In the genomic region with DNA sequence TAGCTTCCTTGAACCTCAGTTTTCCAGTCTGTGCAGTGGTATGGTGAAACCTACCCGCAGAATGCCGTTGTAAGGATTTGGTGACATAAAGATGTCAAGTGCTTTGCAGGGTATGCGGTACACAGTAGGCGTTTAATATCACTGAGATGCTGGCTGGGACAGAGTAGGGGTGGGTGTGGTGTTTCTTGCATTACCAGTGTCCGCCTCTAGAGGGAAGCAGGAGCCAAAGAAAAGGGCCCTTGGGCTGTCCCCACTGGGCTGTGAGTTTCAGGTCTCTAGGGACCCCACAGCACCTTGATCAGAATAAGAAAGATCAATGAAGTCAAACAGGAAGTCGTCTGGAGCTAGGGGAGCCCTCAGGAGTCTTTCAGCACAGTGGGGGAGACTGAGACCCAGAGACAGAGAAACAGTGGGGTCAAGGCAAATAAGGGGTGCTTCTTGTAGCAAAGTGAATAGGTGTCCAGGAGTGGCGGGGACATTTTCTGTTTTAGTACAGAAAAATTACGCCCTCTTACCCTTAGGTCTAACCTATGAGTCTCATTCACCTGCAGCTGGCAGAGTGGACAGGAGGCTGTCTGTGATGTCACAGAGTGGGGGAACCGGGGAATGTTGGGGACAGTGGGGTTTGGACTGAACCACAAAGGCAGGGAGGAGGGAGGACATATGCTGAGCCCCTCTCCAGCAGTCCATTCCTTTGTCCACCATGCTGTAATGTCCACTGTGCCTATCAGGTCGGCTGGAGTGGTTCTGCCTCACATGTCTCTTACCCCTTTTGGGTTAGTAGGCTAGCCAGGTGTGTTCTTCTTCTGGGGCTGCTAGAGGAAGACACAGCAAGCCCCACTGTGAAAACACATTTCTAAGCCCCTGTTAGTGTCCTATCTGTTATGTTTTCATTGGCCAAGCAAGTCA, we compare ENCODE assay signal across 8 cellular contexts. TPM values are rescaled to one million over a fixed set of nuclear protein-coding genes. Genes with fewer than 3 reads are reported as not detected.
DNase-seq lines count a peak whose midpoint lies in the region; ATAC-seq and TF ChIP-seq lines count a peak whose summit lies in the region.

No MANE protein-coding gene starts in this region.

- POLR2A ChIA-PET in PC-9 (lab: Charles Lee; ENCODE audit: unreplicated experiment) = no interaction called here

- no peak overlapping the region for H3K27ac ChIP-seq in PC-9

- H3K36me3 ChIP-seq in PC-9 (ENCODE audit: low read depth) = no peaks in the 10 kb centered on the region

- peak; percentile 69 for ATAC-seq in HG03060 (IDR thresholded peaks at IDR 0.05; ENCODE audit: low read depth, unreplicated experiment)
- no peak for ATAC-seq in GM18520 (IDR thresholded peaks at IDR 0.05; ENCODE audit: unreplicated experiment)

- peak; percentile 66 for DNase-seq in 8988T
- DNase-seq in PC-9 = peak in 1 of 2 experiments; percentile 58
- DNase-seq in activated T-helper 2 cell treated with anti-CD3 and anti-CD28 coated beads, Interferon-gamma antibody, Interleukin-2, Interleukin-4, amounts not matched to agents 10 μg/mL and 5 μg/mL and 100 μg/mL, durations not matched to agents 14 hours and 24 hours and 36 hours (ENCODE audit: low spot score) = peak; percentile 55
- peak; percentile 48 for DNase-seq in globus pallidus (ENCODE audit: low spot score)
- DNase-seq in putamen (ENCODE audit: low spot score) = peak; percentile 45

- peaks cover 15% of the 10 kb centered on the region for H3K27me3 Mint-ChIP-seq in activated T-helper 2 cell treated with anti-CD3 and anti-CD28 coated beads, Interferon-gamma antibody, Interleukin-2, Interleukin-4, amounts not matched to agents 10 μg/mL and 5 μg/mL and 100 μg/mL, durations not matched to agents 14 hours and 24 hours and 36 hours (ENCODE audit: low read depth)

- H3K9me2 ChIP-seq in PC-9 (ENCODE audit: insufficient read depth) = no peaks in the 10 kb centered on the region

- CTCF ChIA-PET in PC-9 (lab: Charles Lee) = interaction anchor here (0.7 to 1.0 kb wide), 2 partner anchors 13 to 352 kb away, joined by 4 to 8 read pairs; no protein-coding TSS in a partner anchor

- no peaks in the 10 kb centered on the region for H4K20me1 ChIP-seq in PC-9 (ENCODE audit: insufficient read depth)

- no peaks in the 10 kb centered on the region for H3F3A ChIP-seq in PC-9 (ENCODE audit: insufficient read depth, low read depth)

- no peak overlapping the region for H3K4me3 Mint-ChIP-seq in activated T-helper 2 cell treated with anti-CD3 and anti-CD28 coated beads, Interferon-gamma antibody, Interleukin-2, Interleukin-4, amounts not matched to agents 10 μg/mL and 5 μg/mL and 100 μg/mL, durations not matched to agents 14 hours and 24 hours and 36 hours (ENCODE audit: low read depth)

- no peak overlapping the region for H2AFZ ChIP-seq in PC-9

- H3K36me3 Mint-ChIP-seq in activated T-helper 2 cell treated with anti-CD3 and anti-CD28 coated beads, Interferon-gamma antibody, Interleukin-2, Interleukin-4, amounts not matched to agents 10 μg/mL and 5 μg/mL and 100 μg/mL, durations not matched to agents 14 hours and 24 hours and 36 hours (ENCODE audit: low read depth) = no peaks in the 10 kb centered on the region

- no peaks in the 10 kb centered on the region for H3K79me2 ChIP-seq in PC-9 (ENCODE audit: low read depth)

- H3K9me3 ChIP-seq in PC-9 (ENCODE audit: insufficient read depth, low read depth) = no peaks in the 10 kb centered on the region

- TF ChIP-seq CTCF in GM12875 (IDR thresholded peaks at IDR 0.05; ENCODE audit: borderline replicate concordance, insufficient read depth, low read depth, low read length) (peak; percentile 78), PC-9 (conservative IDR thresholded peaks at IDR 0.05) (peak; percentile 96)

- no peaks in the 10 kb centered on the region for H3K27me3 ChIP-seq in PC-9 (ENCODE audit: insufficient read depth, low read depth)

- intact Hi-C loops in PC-9 (cut with micrococcal nuclease; ENCODE audit: unreplicated experiment) = loop anchor here (1.0 to 10.0 kb wide), 4 partner anchors 76 to 2002 kb away; no protein-coding TSS in a partner anchor
- intact Hi-C loops in activated T-helper 2 cell treated with anti-CD3 and anti-CD28 coated beads, Interferon-gamma antibody, Interleukin-2, Interleukin-4, amounts not matched to agents 10 μg/mL and 5 μg/mL and 100 μg/mL, durations not matched to agents 14 hours and 24 hours and 36 hours (cut with micrococcal nuclease) = loop anchor here (1.0 to 2.0 kb wide), 3 partner anchors 18 to 862 kb away; no protein-coding TSS in a partner anchor

- H3K4me1 ChIP-seq in PC-9 (replicated peaks; ENCODE audit: insufficient read depth) = no peaks in the 10 kb centered on the region

- no peak overlapping the region for H3K27ac Mint-ChIP-seq in activated T-helper 2 cell treated with anti-CD3 and anti-CD28 coated beads, Interferon-gamma antibody, Interleukin-2, Interleukin-4, amounts not matched to agents 10 μg/mL and 5 μg/mL and 100 μg/mL, durations not matched to agents 14 hours and 24 hours and 36 hours

- no peaks in the 10 kb centered on the region for H3K9me3 Mint-ChIP-seq in activated T-helper 2 cell treated with anti-CD3 and anti-CD28 coated beads, Interferon-gamma antibody, Interleukin-2, Interleukin-4, amounts not matched to agents 10 μg/mL and 5 μg/mL and 100 μg/mL, durations not matched to agents 14 hours and 24 hours and 36 hours

- H3K4me2 ChIP-seq in PC-9 = no peak overlapping the region

- no TSS peak for BruUV-seq in PC-9 (replicated peaks; lab: Mats Ljungman, UMichigan)

- H3K4me3 ChIP-seq in GM12875 (ENCODE audit: low read depth, low read length) = no peak overlapping the region
- H3K4me3 ChIP-seq in PC-9 = no peak overlapping the region

- H3K4me1 Mint-ChIP-seq in activated T-helper 2 cell treated with anti-CD3 and anti-CD28 coated beads, Interferon-gamma antibody, Interleukin-2, Interleukin-4, amounts not matched to agents 10 μg/mL and 5 μg/mL and 100 μg/mL, durations not matched to agents 14 hours and 24 hours and 36 hours (ENCODE audit: low read depth) = peaks cover 10% of the 10 kb centered on the region

RNA-seq across cellular contexts. Expression of a gene that starts 4.7 kb away (rescaled TPM):
- total RNA-seq in PC-9 (2021) = not detected in 2 replicates
- total RNA-seq in activated T-helper 2 cell treated with anti-CD3 and anti-CD28 coated beads, Interferon-gamma antibody, Interleukin-2, Interleukin-4, amounts not matched to agents 10 μg/mL and 5 μg/mL and 100 μg/mL, durations not matched to agents 14 hours and 24 hours and 36 hours = not detected in 2 replicates

RNA-seq across cellular contexts. Expression of a gene that starts 19.7 kb away (rescaled TPM):
- total RNA-seq in PC-9 (2021) = not detected in 2 replicates
- total RNA-seq in activated T-helper 2 cell treated with anti-CD3 and anti-CD28 coated beads, Interferon-gamma antibody, Interleukin-2, Interleukin-4, amounts not matched to agents 10 μg/mL and 5 μg/mL and 100 μg/mL, durations not matched to agents 14 hours and 24 hours and 36 hours = 0.41 and 0.68 TPM in 2 replicates

RNA-seq across cellular contexts. Expression of a gene that starts 51.2 kb away (rescaled TPM):
- 6.6 and 12.1 TPM in 2 replicates for total RNA-seq in PC-9 (2021)
- total RNA-seq in activated T-helper 2 cell treated with anti-CD3 and anti-CD28 coated beads, Interferon-gamma antibody, Interleukin-2, Interleukin-4, amounts not matched to agents 10 μg/mL and 5 μg/mL and 100 μg/mL, durations not matched to agents 14 hours and 24 hours and 36 hours = 17.7 and 19.4 TPM in 2 replicates
